In genomic region chr20:56411287-56411686, GRCh38 we compare ENCODE assay signal across 7 cellular contexts. TPM values are rescaled to one million over a fixed set of nuclear protein-coding genes. Genes with fewer than 3 reads are reported as not detected.
DNase-seq lines count a peak whose midpoint lies in the region; ATAC-seq and TF ChIP-seq lines count a peak whose summit lies in the region.
"Not testable (repeated sequence)": the region's sequence is repeated elsewhere in the genome, so short reads cannot be mapped to it uniquely, and the experiment has no call there.
"Had no signal": no experiment of that assay in that cellular context is flagged by ENCODE, and none has a peak within 500 bp of the region (broad histone marks: within the 10 kb centered on the region; RNA-seq: fewer than 3 reads in every experiment).

No MANE protein-coding gene starts in this region.

- peak overlapping the region; percentile 92 for H3K27ac Mint-ChIP-seq in activated T-cell treated with anti-CD3 and anti-CD28 coated beads, Interleukin-2, amount 50 U/mL, for 72 hours

- not testable (repeated sequence) for TF ChIP-seq CTCF in choroid plexus epithelial cell (conservative IDR thresholded peaks at IDR 0.05; ENCODE audit: low read depth, low read length); left lung (IDR thresholded peaks at IDR 0.05); vagina (IDR thresholded peaks at IDR 0.05)

- not testable (repeated sequence) for DNase-seq in activated T-cell treated with anti-CD3 and anti-CD28 coated beads, Interleukin-2, amount 50 U/mL, for 72 hours; choroid plexus epithelial cell (ENCODE audit: low read depth); left lung; vagina (ENCODE audit: extremely low spot score in 2 of 2)

- ATAC-seq in activated T-cell treated with anti-CD3 and anti-CD28 coated beads, Interleukin-2, amount 50 U/mL, for 72 hours (replicated peaks in 1 of 2); left lung: not testable (repeated sequence)

- H3K27me3 Mint-ChIP-seq in activated T-cell treated with anti-CD3 and anti-CD28 coated beads, Interleukin-2, amount 50 U/mL, for 72 hours (ENCODE audit: low read depth) = not testable (repeated sequence)

- H3K4me3 Mint-ChIP-seq in activated T-cell treated with anti-CD3 and anti-CD28 coated beads, Interleukin-2, amount 50 U/mL, for 72 hours = peak overlapping the region; percentile 79 to 86

- H3K4me3 ChIP-seq in choroid plexus epithelial cell (ENCODE audit: low read depth, low read length) = peak overlapping the region; percentile 62
- not testable (repeated sequence) for H3K4me3 ChIP-seq in left lung; rectal smooth muscle tissue (ENCODE audit: low read length); vagina

- not testable (repeated sequence) for H3K9me3 Mint-ChIP-seq in activated T-cell treated with anti-CD3 and anti-CD28 coated beads, Interleukin-2, amount 50 U/mL, for 72 hours

- intact Hi-C loops in left lung (cut with DNase I); vagina (cut with DNase I): not testable (repeated sequence)

- peaks cover 8 to 50% of the 10 kb centered on the region in 2 donors for H3K4me1 ChIP-seq in left lung
- not testable (repeated sequence) for H3K4me1 ChIP-seq in rectal smooth muscle tissue (ENCODE audit: control insufficient read depth, insufficient read depth, low read length); vagina

- TF ChIP-seq POLR2A in vagina (IDR thresholded peaks at IDR 0.05) = not testable (repeated sequence)

- H3K9me3 ChIP-seq in KOPT-K1 (ENCODE audit: insufficient read depth, low read length, poor library complexity, severe bottlenecking); left lung; vagina: not testable (repeated sequence)

- H3K4me1 Mint-ChIP-seq in activated T-cell treated with anti-CD3 and anti-CD28 coated beads, Interleukin-2, amount 50 U/mL, for 72 hours (ENCODE audit: low read depth) = peaks cover 64% of the 10 kb centered on the region

- peaks cover 16 to 41% of the 10 kb centered on the region in 2 donors for H3K36me3 Mint-ChIP-seq in activated T-cell treated with anti-CD3 and anti-CD28 coated beads, Interleukin-2, amount 50 U/mL, for 72 hours (ENCODE audit: insufficient read depth in 2 of 2)

- not testable (repeated sequence) for H3K27me3 ChIP-seq in left lung; rectal smooth muscle tissue (ENCODE audit: control insufficient read depth, insufficient read depth, low read length); vagina

- H3K9ac ChIP-seq in rectal smooth muscle tissue (ENCODE audit: low read length) = not testable (repeated sequence)

- H3K27ac ChIP-seq in KOPT-K1 (ENCODE audit: low read depth, low read length, poor library complexity, severe bottlenecking) (peak overlapping the region; percentile 62), left lung (peak overlapping the region; percentile 82 to 83), rectal smooth muscle tissue (ENCODE audit: low read depth, low read length) (peak overlapping the region; percentile 27), vagina (peak overlapping the region; percentile 25)

- peaks cover 42% of the 10 kb centered on the region for H3K36me3 ChIP-seq in KOPT-K1 (ENCODE audit: insufficient read depth, low read length)
- H3K36me3 ChIP-seq in left lung = peaks cover 0 to 28% of the 10 kb centered on the region in 2 donors
- H3K36me3 ChIP-seq in rectal smooth muscle tissue (ENCODE audit: control insufficient read depth, insufficient read depth, low read length) = peaks cover 10% of the 10 kb centered on the region
- peaks cover 0 to 22% of the 10 kb centered on the region in 2 donors for H3K36me3 ChIP-seq in vagina

RNA-seq across cellular contexts. Expression of gene CASS4, which starts 0.8 kb away (rescaled TPM):
- 1 to 10 TPM; 3.5 to 6.9 TPM for total RNA-seq in activated T-cell treated with anti-CD3 and anti-CD28 coated beads, Interleukin-2, amount 50 U/mL, for 72 hours
- total RNA-seq in left lung = 10 to 100 TPM; 14.4 to 28.1 TPM
- 0.74 TPM for total RNA-seq in vagina
- total RNA-seq: foreskin keratinocyte had no signal

RNA-seq across cellular contexts. Expression of gene CSTF1, which starts 18.8 kb away (rescaled TPM):
- 10 to 100 TPM; 63.7 to 74.5 TPM for total RNA-seq in activated T-cell treated with anti-CD3 and anti-CD28 coated beads, Interleukin-2, amount 50 U/mL, for 72 hours
- total RNA-seq in left lung = 10 to 100 TPM; 30.0 to 34.3 TPM
- 27.0 TPM for total RNA-seq in vagina

RNA-seq across cellular contexts. Expression of gene AURKA, which starts 19.3 kb away (rescaled TPM):
- total RNA-seq in activated T-cell treated with anti-CD3 and anti-CD28 coated beads, Interleukin-2, amount 50 U/mL, for 72 hours = 100 to 1,000 TPM; 110 to 142 TPM
- total RNA-seq in left lung (10 to 100 TPM in 1 of 2 donors, 1 to 10 TPM in 1; 3.7 to 22.3 TPM), vagina (2.2 TPM)

RNA-seq across cellular contexts. Expression of gene FAM210B, which starts 52.5 kb away (rescaled TPM):
- total RNA-seq in activated T-cell treated with anti-CD3 and anti-CD28 coated beads, Interleukin-2, amount 50 U/mL, for 72 hours = 1 to 10 TPM; 4.6 to 4.9 TPM
- total RNA-seq in left lung (10 to 100 TPM; 32.0 to 65.1 TPM), vagina (46.4 TPM)

RNA-seq across cellular contexts. Expression of gene RTF2, which starts 57.1 kb away (rescaled TPM):
- total RNA-seq in activated T-cell treated with anti-CD3 and anti-CD28 coated beads, Interleukin-2, amount 50 U/mL, for 72 hours = 10 to 100 TPM; 80.8 to 82.7 TPM
- total RNA-seq in left lung = 10 to 100 TPM; 68.2 to 85.1 TPM
- total RNA-seq in vagina = 47.1 TPM

Comparison
In these comparisons a context has a peak if more than half of its experiments do, and no peak if none do; other contexts are left out.
1. H3K27ac ChIP-seq: peak in every context shown above with its lines; median percentile 82 in left lung; 62 in KOPT-K1; 27 in rectal smooth muscle tissue; 25 in vagina.
2. RNA of gene AURKA, which starts 19.3 kb away (total RNA-seq): 110 to 142 TPM in activated T-cell treated with anti-CD3 and anti-CD28 coated beads, Interleukin-2, amount 50 U/mL, for 72 hours; 3.7 to 22.3 TPM in left lung and 2.2 TPM in vagina (single experiment); every median in the first group is over 4 times any median in the second.